8 cellular contexts compared by ENCODE assay signal in the genomic region with DNA sequence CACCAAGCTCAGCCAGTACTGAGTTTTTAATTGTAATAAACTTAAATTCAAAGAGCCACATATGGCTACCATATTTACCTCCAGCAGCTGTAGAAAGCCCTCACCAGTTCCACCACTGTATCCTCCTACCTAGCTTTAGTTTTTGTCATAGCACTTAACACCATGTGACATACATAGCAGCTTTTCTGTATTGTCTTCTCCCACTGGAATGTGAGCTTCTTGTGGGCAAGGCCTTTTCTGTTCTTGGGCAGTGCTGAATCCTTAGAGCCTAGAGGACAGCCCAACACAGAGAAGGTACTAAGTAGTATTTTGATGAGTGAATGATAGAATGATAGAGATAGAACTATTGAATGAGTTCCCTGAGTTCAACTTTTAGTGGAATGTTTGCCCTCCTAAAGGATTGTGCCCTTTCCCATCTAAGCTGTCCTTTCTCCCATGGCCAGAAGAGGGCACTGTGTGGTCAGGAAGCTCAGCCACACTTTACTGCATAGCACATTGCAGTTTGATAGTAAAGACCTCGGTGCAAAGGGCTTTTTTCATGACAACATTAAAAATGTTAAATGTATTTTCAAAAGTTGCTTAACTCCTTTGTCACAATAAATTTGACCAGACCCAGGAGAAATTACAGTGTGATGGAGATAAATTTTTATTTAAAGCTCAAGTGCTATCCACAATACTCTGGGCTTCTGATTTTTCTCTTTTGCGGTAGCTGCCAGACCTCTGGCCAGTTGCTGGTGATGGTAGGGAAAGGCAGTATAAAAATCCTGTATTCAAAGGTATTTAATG.
A peak's percentile ranks its signal among the peaks of the same experiment; 100 is the strongest.
DNase-seq lines count a peak whose midpoint lies in the region; ATAC-seq and TF ChIP-seq lines count a peak whose summit lies in the region.

No MANE protein-coding gene starts in this region.

- no peak overlapping the region for H4K5ac ChIP-seq in mesendoderm (ENCODE audit: low read length)

- H4K8ac ChIP-seq in mesendoderm (ENCODE audit: low read depth, low read length) = no peak overlapping the region

- CTCF ChIA-PET in AG04450 (lab: Charles Lee) = interaction anchor here (0.5 to 4.0 kb wide), 79 partner anchors 9 to 1419 kb away, joined by 3 to 59 read pairs (median 4); no protein-coding TSS in a partner anchor

- H2BK120ac ChIP-seq in mesendoderm (ENCODE audit: low read depth, low read length) = no peak overlapping the region

- POLR2A ChIA-PET in AG04450 (lab: Yijun Ruan, JAX) = interaction anchor here (0.8 to 1.3 kb wide), 2 partner anchors 52 to 292 kb away, joined by 3 to 4 read pairs; no protein-coding TSS in a partner anchor

- no peak overlapping the region for H2BK5ac ChIP-seq in mesendoderm (ENCODE audit: low read length)

- H3K27ac ChIP-seq in AG04450 (ENCODE audit: low read depth, low read length) = peak overlapping the region; percentile 58
- no peak overlapping the region for H3K27ac ChIP-seq in mesendoderm (ENCODE audit: low read depth, low read length)

- no peak overlapping the region for H2AK5ac ChIP-seq in mesendoderm (ENCODE audit: low read length)

- H3K9me3 ChIP-seq in AG04450 (ENCODE audit: control insufficient read depth, insufficient read depth, low read length) = no peaks in the 10 kb centered on the region

- no peaks in the 10 kb centered on the region for H3K27me3 Mint-ChIP-seq in effector memory CD8-positive, alpha-beta T cell

- no peak overlapping the region for H3K27ac Mint-ChIP-seq in effector memory CD8-positive, alpha-beta T cell

- H3K9ac ChIP-seq in mesendoderm (ENCODE audit: low read length) = no peak overlapping the region

- H3K56ac ChIP-seq in mesendoderm (ENCODE audit: low read length) = no peak overlapping the region

- H3K4me1 ChIP-seq in mesendoderm (ENCODE audit: control insufficient read depth, low read depth, low read length) = no peaks in the 10 kb centered on the region

- H2BK15ac ChIP-seq in mesendoderm (replicated peaks; ENCODE audit: low read depth) = no peak overlapping the region

- no CpG with 5 or more reads among the region's 2 CpGs for WGBS in mesendoderm (ENCODE audit: extremely low coverage, insufficient coverage, low lambda C conversion rate)

- no peaks in the 10 kb centered on the region for H3K27me3 ChIP-seq in AG04450 (ENCODE audit: control insufficient read depth, insufficient read depth, low read length)
- no peaks in the 10 kb centered on the region for H3K27me3 ChIP-seq in mesendoderm (ENCODE audit: insufficient read depth, low read length, poor library complexity)

- H3K23ac ChIP-seq in mesendoderm (ENCODE audit: low read length) = no peak overlapping the region

- peak; percentile 96 for TF ChIP-seq CTCF in AG04450 (IDR thresholded peaks at IDR 0.05; ENCODE audit: low read depth, low read length)

- H3K4me3 ChIP-seq in AG04450 (ENCODE audit: low read depth, low read length) = no peak overlapping the region
- no peak overlapping the region for H3K4me3 ChIP-seq in mesendoderm (ENCODE audit: low read length)

- ATAC-seq in GM18858 (IDR thresholded peaks at IDR 0.05; ENCODE audit: unreplicated experiment) (peak; percentile 63), HG03354 (IDR thresholded peaks at IDR 0.05; ENCODE audit: poor library complexity, severe bottlenecking, unreplicated experiment) (peak; percentile 87)
- ATAC-seq in effector memory CD8-positive, alpha-beta T cell (replicated peaks) = peak; percentile 82

- no peaks in the 10 kb centered on the region for H3K79me2 ChIP-seq in mesendoderm (ENCODE audit: control insufficient read depth, insufficient read depth, low read length)

- H3K18ac ChIP-seq in mesendoderm (ENCODE audit: low read length) = no peak overlapping the region

- H3K4me2 ChIP-seq in mesendoderm (ENCODE audit: low read length) = no peak overlapping the region

- H3K4me3 Mint-ChIP-seq in effector memory CD8-positive, alpha-beta T cell = no peak overlapping the region

- H3K36me3 Mint-ChIP-seq in effector memory CD8-positive, alpha-beta T cell (ENCODE audit: insufficient read depth) = peaks cover 27% of the 10 kb centered on the region

- H3K36me3 ChIP-seq in mesendoderm (ENCODE audit: control insufficient read depth, insufficient read depth, low read length) = peaks cover 14% of the 10 kb centered on the region

- H3K4ac ChIP-seq in mesendoderm (ENCODE audit: low read depth, low read length) = no peak overlapping the region

- H3K9me3 Mint-ChIP-seq in effector memory CD8-positive, alpha-beta T cell = no peaks in the 10 kb centered on the region

- DNase-seq in AG04450 (ENCODE audit: low read depth, low spot score) (no peak), NCI-H748 (lab: John Stamatoyannopoulos, UW; ENCODE audit: unreplicated experiment) (peak; percentile 50), mesendoderm (peak; percentile 76)
- peak; percentile 26 to 47 for DNase-seq in activated CD4-positive, alpha-beta T cell treated with anti-CD3 and anti-CD28 coated beads, Interleukin-2, amount 50 U/mL, for 4 hours
- DNase-seq in effector memory CD8-positive, alpha-beta T cell = peak; percentile 32 to 55 (median 48)
- DNase-seq in stimulated activated CD8-positive, alpha-beta memory T cell treated with anti-CD3 and anti-CD28 coated beads, Interleukin-4, amount 100 ng/mL, for 48 hours = peak; percentile 71

- peaks cover 0 to 4% of the 10 kb centered on the region in 2 donors for H3K4me1 Mint-ChIP-seq in effector memory CD8-positive, alpha-beta T cell (ENCODE audit: low read depth in 2 of 2)

- no peaks in the 10 kb centered on the region for H3K79me1 ChIP-seq in mesendoderm (ENCODE audit: low read length)
